8 cellular contexts compared by ENCODE assay signal in genomic region chr18:8703781-8704301, GRCh38. TPM values are rescaled to one million over a fixed set of nuclear protein-coding genes. Genes with fewer than 3 reads are reported as not detected.
A peak's percentile ranks its signal among the peaks of the same experiment; 100 is the strongest.
DNase-seq lines count a peak whose midpoint lies in the region; ATAC-seq lines count a peak whose summit lies in the region.

No MANE protein-coding gene starts in this region.

- DNase-seq in CD4-positive, alpha-beta memory T cell, result no peak
- DNase-seq in NT2/D1 (ENCODE audit: low read depth, low spot score) (no peak), neuronal stem cell (ENCODE audit: low spot score) (no peak), NCI-H1092 (lab: John Stamatoyannopoulos, UW) (no peak), SW480 (ENCODE audit: low spot score) (no peak)
- no peak for DNase-seq in effector memory CD8-positive, alpha-beta T cell

- no peak overlapping the region for H3K23ac ChIP-seq in neuronal stem cell (ENCODE audit: low read depth, low read length, poor library complexity)

- H3K9ac ChIP-seq in NT2/D1 (ENCODE audit: insufficient read length, low read depth) (peak overlapping the region; percentile 68), neuronal stem cell (ENCODE audit: low read depth, low read length, poor library complexity) (no peak overlapping the region)

- H2BK15ac ChIP-seq in neuronal stem cell (ENCODE audit: low read length), result no peak overlapping the region

- H3K4me2 ChIP-seq in neuronal stem cell (ENCODE audit: insufficient read depth, low read length, poor library complexity, severe bottlenecking), result no peak overlapping the region

- intact Hi-C loops in CD4-positive, alpha-beta memory T cell (cut with micrococcal nuclease), result loop anchor here (1.0 to 10.0 kb wide), 6 partner anchors 95 to 1209 kb away; partner anchors contain the start of genes ANKRD12, PPP4R1, RAB12 and RALBP1

- H2BK5ac ChIP-seq in neuronal stem cell (ENCODE audit: low read length), result no peak overlapping the region

- POLR2A ChIA-PET in CD4-positive, alpha-beta memory T cell (lab: Charles Lee; ENCODE audit: partially characterized antibody), result interaction anchor here (0.9 kb wide), 1 partner anchor 95 kb away, joined by 3 read pairs; the partner anchor contains the start of gene RAB12

- no peak overlapping the region for H2BK120ac ChIP-seq in neuronal stem cell (ENCODE audit: low read depth, low read length)

- no peaks in the 10 kb centered on the region for H3K9me3 Mint-ChIP-seq in CD4-positive, alpha-beta memory T cell
- no peaks in the 10 kb centered on the region for H3K9me3 Mint-ChIP-seq in effector memory CD8-positive, alpha-beta T cell

- CTCF ChIA-PET in CD4-positive, alpha-beta memory T cell (lab: Charles Lee; ENCODE audit: partially characterized antibody), result interaction anchor here (1.3 to 1.7 kb wide), 3 partner anchors 8 to 284 kb away, joined by 3 to 7 read pairs (median 7); no protein-coding TSS in a partner anchor

- no peak overlapping the region for H3K4ac ChIP-seq in neuronal stem cell (ENCODE audit: low read length)

- H3K36me3 ChIP-seq in CD4-positive, alpha-beta memory T cell (ENCODE audit: insufficient read depth, low read length), result no peaks in the 10 kb centered on the region
- peaks cover 9% of the 10 kb centered on the region for H3K36me3 ChIP-seq in NT2/D1 (ENCODE audit: insufficient read depth, insufficient read length, low read length)
- no peaks in the 10 kb centered on the region for H3K36me3 ChIP-seq in neuronal stem cell (replicated peaks in 1 of 2; ENCODE audit: control insufficient read depth in 2 of 2, insufficient read depth in 2 of 2, low read length in 2 of 2)

- H3K79me1 ChIP-seq in neuronal stem cell (ENCODE audit: low read depth, low read length), result peaks cover 1% of the 10 kb centered on the region

- peak overlapping the region; percentile 87 to 96 (median 91) for H3K4me3 Mint-ChIP-seq in CD4-positive, alpha-beta memory T cell
- H3K4me3 Mint-ChIP-seq in effector memory CD8-positive, alpha-beta T cell, result peak overlapping the region; percentile 93 to 94

- peaks cover 0 to 3% of the 10 kb centered on the region in 2 donors for H3K36me3 Mint-ChIP-seq in CD4-positive, alpha-beta memory T cell
- H3K36me3 Mint-ChIP-seq in effector memory CD8-positive, alpha-beta T cell (ENCODE audit: insufficient read depth), result peaks cover 9% of the 10 kb centered on the region

- no peak overlapping the region for H3K14ac ChIP-seq in neuronal stem cell (ENCODE audit: low read length)

- H4K91ac ChIP-seq in neuronal stem cell (ENCODE audit: low read depth, low read length, poor library complexity), result no peak overlapping the region

- H3K27ac Mint-ChIP-seq in CD4-positive, alpha-beta memory T cell, result peak overlapping the region in 2 of 7 donors; percentile 50 to 79
- no peak overlapping the region for H3K27ac Mint-ChIP-seq in effector memory CD8-positive, alpha-beta T cell

- peak overlapping the region in 1 of 2 donors; percentile 73 for H3K4me3 ChIP-seq in CD4-positive, alpha-beta memory T cell (ENCODE audit: low read length in 2 of 2)
- no peak overlapping the region for H3K4me3 ChIP-seq in NT2/D1 (ENCODE audit: insufficient read length, low read depth)
- no peak overlapping the region for H3K4me3 ChIP-seq in neuronal stem cell (ENCODE audit: low read length in 2 of 2)

- peak overlapping the region; percentile 99 for H2AFZ ChIP-seq in neuronal stem cell (ENCODE audit: low read length)

- H3K27ac ChIP-seq in CD4-positive, alpha-beta memory T cell (ENCODE audit: low read depth, low read length), result no peak overlapping the region
- H3K27ac ChIP-seq in neuronal stem cell (replicated peaks; ENCODE audit: low read length), result no peak overlapping the region

- H2AK5ac ChIP-seq in neuronal stem cell (ENCODE audit: low read depth, low read length), result peak overlapping the region; percentile 29

- no peak overlapping the region for H2BK12ac ChIP-seq in neuronal stem cell (ENCODE audit: low read length)

- H3K27me3 Mint-ChIP-seq in CD4-positive, alpha-beta memory T cell, result peaks cover 40 to 55% of the 10 kb centered on the region in 2 donors
- H3K27me3 Mint-ChIP-seq in effector memory CD8-positive, alpha-beta T cell, result peaks cover 69 to 76% of the 10 kb centered on the region in 2 donors

- H3K4me1 ChIP-seq in CD4-positive, alpha-beta memory T cell (ENCODE audit: insufficient read depth, low read length), result peaks cover 26% of the 10 kb centered on the region
- H3K4me1 ChIP-seq in NT2/D1 (ENCODE audit: insufficient read depth, insufficient read length) (peaks cover 5% of the 10 kb centered on the region), neuronal stem cell (ENCODE audit: control insufficient read depth in 2 of 2, insufficient read depth in 1 of 2, low read depth in 1 of 2, low read length in 2 of 2) (peaks cover 6 to 10% of the 10 kb centered on the region in 2 donors)

- no peak overlapping the region for H3K18ac ChIP-seq in neuronal stem cell (ENCODE audit: low read length)

- no peak for ATAC-seq in effector memory CD8-positive, alpha-beta T cell (replicated peaks)
- ATAC-seq in GM19397 (IDR thresholded peaks at IDR 0.05; ENCODE audit: unreplicated experiment), result no peak
- no peak for ATAC-seq in HG03097 (IDR thresholded peaks at IDR 0.05; ENCODE audit: low FRiP score, unreplicated experiment)

- H3K9me3 ChIP-seq in CD4-positive, alpha-beta memory T cell (ENCODE audit: control insufficient read depth in 1 of 2, low read length in 2 of 2), result no peaks in the 10 kb centered on the region
- H3K9me3 ChIP-seq in NT2/D1 (ENCODE audit: insufficient read depth, low read length) (no peaks in the 10 kb centered on the region), neuronal stem cell (replicated peaks in 1 of 2; ENCODE audit: control insufficient read depth in 2 of 2, insufficient read depth in 1 of 2, low read depth in 1 of 2, low read length in 2 of 2) (no peaks in the 10 kb centered on the region)

- peaks cover 10 to 35% (median 15%) of the 10 kb centered on the region in 4 donors for H3K4me1 Mint-ChIP-seq in CD4-positive, alpha-beta memory T cell
- H3K4me1 Mint-ChIP-seq in effector memory CD8-positive, alpha-beta T cell (ENCODE audit: low read depth in 2 of 2), result peaks cover 14 to 20% of the 10 kb centered on the region in 2 donors

- WGBS in neuronal stem cell (ENCODE audit: extremely low coverage in 2 of 2, insufficient read length in 2 of 2, insufficient replicate concordance in 1 of 2), 2 donors, result no CpG with 5 or more reads among the region's 16 CpGs

- H4K8ac ChIP-seq in neuronal stem cell (ENCODE audit: low read depth, low read length), result no peak overlapping the region

- peaks cover 29% of the 10 kb centered on the region for H3K27me3 ChIP-seq in CD4-positive, alpha-beta memory T cell (ENCODE audit: insufficient read depth, low read length)
- H3K27me3 ChIP-seq in NT2/D1 (ENCODE audit: insufficient read depth, insufficient read length) (peaks cover 7% of the 10 kb centered on the region), neuronal stem cell (ENCODE audit: control insufficient read depth in 3 of 3, insufficient read depth in 3 of 3, low read depth in 1 of 3, low read length in 3 of 3) (peaks cover 0 to 23% (median 14%) of the 10 kb centered on the region in 3 experiments)

RNA-seq across cellular contexts. Expression of gene MTCL1, which starts 1.5 kb away (rescaled TPM):
- total RNA-seq in CD4-positive, alpha-beta memory T cell, result under 1 TPM; 0.29 to 0.36 TPM
- not detected for polyA plus RNA-seq in CD4-positive, alpha-beta memory T cell
- 8.9 TPM for polyA plus RNA-seq in neuronal stem cell (2013, experiment 1 of 2)
- polyA plus RNA-seq in neuronal stem cell (2013, experiment 2 of 2), result 8.7 TPM
